In genomic region chr16:50539053-50539615, GRCh38 we compare ENCODE assay signal across 1 cellular context.
TF ChIP-seq lines count a peak whose summit lies in the region.

No MANE protein-coding gene starts in this region.

TF ChIP-seq in HepG2, 621 proteins besides CTCF, POLR2A, EP300 and RAD21 (continued from another document and continues in another):
- TF ChIP-seq ZNF512 (CRISPR knock-in tag; IDR thresholded peaks at IDR 0.05), result no peak
- TF ChIP-seq ZNF44 (CRISPR knock-in tag; IDR thresholded peaks at IDR 0.05), result no peak
- TF ChIP-seq AFF4 (CRISPR knock-in tag; IDR thresholded peaks at IDR 0.05), result no peak; the same call in 1 of the 2 replicates
- TF ChIP-seq ZSCAN30 (CRISPR knock-in tag; IDR thresholded peaks at IDR 0.05), result no peak
- TF ChIP-seq ZNF567 (CRISPR knock-in tag; IDR thresholded peaks at IDR 0.05; ENCODE audit: borderline replicate concordance), result no peak
- TF ChIP-seq ZSCAN21 (CRISPR knock-in tag; IDR thresholded peaks at IDR 0.05; ENCODE audit: borderline replicate concordance), result no peak; the same call in 1 of the 2 replicates
- no peak for TF ChIP-seq ARNT (IDR thresholded peaks at IDR 0.05)
- no peak for TF ChIP-seq JUND (CRISPR knock-in tag; IDR thresholded peaks at IDR 0.05)
- TF ChIP-seq ZBTB4 (CRISPR knock-in tag; IDR thresholded peaks at IDR 0.05; ENCODE audit: borderline replicate concordance), result no peak; the same call in 1 of the 2 replicates
- peak; percentile 92 for TF ChIP-seq ZNF501 (CRISPR knock-in tag; IDR thresholded peaks at IDR 0.05)
- no peak; the same call in 1 of the 2 replicates for TF ChIP-seq MBD4 (IDR thresholded peaks at IDR 0.05; ENCODE audit: borderline replicate concordance, low read length)
- no peak for TF ChIP-seq HNRNPUL1 (IDR thresholded peaks at IDR 0.05; ENCODE audit: low read depth, low read length)
- TF ChIP-seq AKAP8 (CRISPR knock-in tag; IDR thresholded peaks at IDR 0.05), result no peak
- TF ChIP-seq ZNF530 (CRISPR knock-in tag; IDR thresholded peaks at IDR 0.05; ENCODE audit: low read depth), result no peak
- TF ChIP-seq XRCC5 (optimal IDR thresholded peaks at IDR 0.05; ENCODE audit: low read length), result peak; percentile 94
- TF ChIP-seq ZNF468 (CRISPR knock-in tag; IDR thresholded peaks at IDR 0.05), result no peak
- TF ChIP-seq TIGD3 (CRISPR knock-in tag; IDR thresholded peaks at IDR 0.05; ENCODE audit: borderline replicate concordance), result no peak
- TF ChIP-seq ZNF790 (CRISPR knock-in tag; IDR thresholded peaks at IDR 0.05; ENCODE audit: borderline replicate concordance), result no peak
- TF ChIP-seq IKZF5 (CRISPR knock-in tag; IDR thresholded peaks at IDR 0.05), result peak; percentile 91
- no peak for TF ChIP-seq SIN3A (IDR thresholded peaks at IDR 0.05; ENCODE audit: borderline replicate concordance, low read depth, low read length)
- TF ChIP-seq CBX5 (CRISPR knock-in tag; IDR thresholded peaks at IDR 0.05; ENCODE audit: borderline replicate concordance), result peak; percentile 27; the same call in 1 of the 2 replicates
- peak; percentile 62; the same call in 1 of the 2 replicates for TF ChIP-seq ZBTB10 (CRISPR knock-in tag; IDR thresholded peaks at IDR 0.05; ENCODE audit: borderline replicate concordance)
- TF ChIP-seq ZNF703 (CRISPR knock-in tag; IDR thresholded peaks at IDR 0.05; ENCODE audit: borderline replicate concordance), result no peak
- TF ChIP-seq GLMP (CRISPR knock-in tag; IDR thresholded peaks at IDR 0.05; ENCODE audit: borderline replicate concordance), result no peak
- TF ChIP-seq CCDC6 (CRISPR knock-in tag; IDR thresholded peaks at IDR 0.05), result peak; percentile 88
- no peak for TF ChIP-seq ATRX (CRISPR knock-in tag; IDR thresholded peaks at IDR 0.05; ENCODE audit: borderline replicate concordance)
- peak; percentile 97 for TF ChIP-seq SALL1 (CRISPR knock-in tag; IDR thresholded peaks at IDR 0.05)
- TF ChIP-seq TGIF2 (CRISPR knock-in tag; IDR thresholded peaks at IDR 0.05), result peak; percentile 57
- no peak for TF ChIP-seq ZNF282 (IDR thresholded peaks at IDR 0.05; ENCODE audit: partially characterized antibody)
- no peak for TF ChIP-seq THAP8 (CRISPR knock-in tag; IDR thresholded peaks at IDR 0.05; ENCODE audit: borderline replicate concordance)
- TF ChIP-seq HES4 (CRISPR knock-in tag; IDR thresholded peaks at IDR 0.05; ENCODE audit: borderline replicate concordance), result no peak
- peak; percentile 63 for TF ChIP-seq POGZ (CRISPR knock-in tag; IDR thresholded peaks at IDR 0.05)
- peak; percentile 61; the same call in 1 of the 2 replicates for TF ChIP-seq ZGPAT (CRISPR knock-in tag; IDR thresholded peaks at IDR 0.05)
- TF ChIP-seq POLR2G (IDR thresholded peaks at IDR 0.05; ENCODE audit: low read depth, low read length), result peak; percentile 83
- peak; percentile 92 for TF ChIP-seq HINFP (CRISPR knock-in tag; IDR thresholded peaks at IDR 0.05; ENCODE audit: low read depth)
- TF ChIP-seq SETDB1 (CRISPR knock-in tag; IDR thresholded peaks at IDR 0.05; ENCODE audit: borderline replicate concordance), result no peak
- 0 out of 2 replicates have a peak, but pooled peaks have one; percentile 34 for TF ChIP-seq ZMYM2 (CRISPR knock-in tag; IDR thresholded peaks at IDR 0.05)
